In genomic region chr9:18972675-18973074, GRCh38 we compare ENCODE assay signal across 27 cellular contexts.
"Had no signal": no experiment of that assay in that cellular context is flagged by ENCODE, and none has a peak within 500 bp of the region (broad histone marks: within the 10 kb centered on the region; RNA-seq: fewer than 3 reads in every experiment).

No MANE protein-coding gene starts in this region.

- DNase-seq: colonic mucosa; cortex of kidney; dermis blood vessel endothelial cell; dorsolateral prefrontal cortex; effector CD4-positive, alpha-beta T cell; effector CD8-positive, alpha-beta T cell; effector memory CD4-positive, alpha-beta T cell; effector memory CD8-positive, alpha-beta T cell; endodermal cell; erythroblast; esophagus squamous epithelium; foreskin fibroblast; foreskin keratinocyte; foreskin melanocyte; gastrocnemius medialis; glutamatergic neuron; head of caudate nucleus; heart left ventricle; heart right ventricle had no signal

- FAIRE-seq: colon, endometrium, endothelial cell of umbilical vein, frontal cortex had no signal

- H3K27ac ChIP-seq: colonic mucosa, coronary artery, dorsolateral prefrontal cortex, epithelial cell of prostate, esophagus muscularis mucosa, esophagus squamous epithelium, foreskin keratinocyte, gastrocnemius medialis, heart left ventricle, heart right ventricle had no signal

- H3K9me3 ChIP-seq: colonic mucosa, esophagus muscularis mucosa, esophagus squamous epithelium, gastrocnemius medialis, heart left ventricle had no signal

- H3K4me3 ChIP-seq: colonic mucosa, coronary artery, dorsolateral prefrontal cortex, esophagus muscularis mucosa, esophagus squamous epithelium, gastrocnemius medialis, heart left ventricle, heart right ventricle had no signal

- H3K36me3 ChIP-seq: colonic mucosa, esophagus muscularis mucosa, esophagus squamous epithelium, gastrocnemius medialis, heart left ventricle, heart right ventricle had no signal

- H3K4me1 ChIP-seq: colonic mucosa, foreskin keratinocyte, gastrocnemius medialis had no signal

- ATAC-seq: effector memory CD8-positive, alpha-beta T cell; esophagus mucosa; foreskin keratinocyte; gastrocnemius medialis; heart left ventricle; heart right ventricle had no signal

- H3K27me3 ChIP-seq: colonic mucosa, esophagus muscularis mucosa, esophagus squamous epithelium, gastrocnemius medialis, heart left ventricle, heart right ventricle had no signal
